Comparison of ENCODE assay signal across 31 cellular contexts in the genomic region with DNA sequence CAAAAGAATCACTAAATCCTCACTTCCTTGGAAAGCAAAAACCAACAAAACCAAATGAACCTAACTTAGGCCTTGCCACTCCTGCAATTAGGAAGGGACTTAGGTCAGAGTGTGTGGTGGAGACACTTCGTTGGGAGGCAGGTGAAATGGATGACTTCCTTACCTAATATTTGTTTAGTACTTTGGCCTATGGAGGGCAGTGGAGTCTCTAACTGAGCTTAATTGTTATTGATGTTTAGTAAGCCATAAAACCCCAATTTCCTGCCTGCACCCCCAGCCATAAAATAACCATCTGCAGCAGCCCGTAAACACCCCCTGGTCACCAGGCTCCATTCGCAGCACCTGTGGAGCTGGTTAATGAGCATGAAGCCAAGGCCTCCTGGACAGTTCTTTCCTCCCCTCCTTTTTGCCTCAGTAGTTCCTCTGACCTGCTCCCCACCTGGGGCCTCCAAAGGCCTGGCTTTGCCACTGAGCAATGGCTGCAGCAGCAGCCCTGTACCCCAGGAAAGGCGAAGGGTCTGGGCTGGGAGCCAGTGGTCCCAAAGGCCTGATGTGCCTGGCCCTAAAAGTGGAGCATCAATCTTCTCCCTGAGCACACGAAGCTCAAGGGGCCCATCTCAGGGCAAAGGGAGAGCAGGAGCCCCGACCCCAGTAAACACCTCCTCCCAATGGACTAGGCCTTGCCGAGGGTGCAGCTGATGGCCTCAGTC. TPM values are rescaled to one million over a fixed set of nuclear protein-coding genes. Genes with fewer than 3 reads are reported as not detected.
A peak's percentile ranks its signal among the peaks of the same experiment; 100 is the strongest.
DNase-seq lines count a peak whose midpoint lies in the region; ATAC-seq, FAIRE-seq and TF ChIP-seq lines count a peak whose summit lies in the region.
"Had no signal": no experiment of that assay in that cellular context is flagged by ENCODE, and none has a peak within 500 bp of the region (broad histone marks: within the 10 kb centered on the region; RNA-seq: fewer than 3 reads in every experiment).

No MANE protein-coding gene starts in this region.

- no peak for FAIRE-seq in kidney (lab: Jason Lieb, UNC)
- FAIRE-seq: colon, G401.6, HTR-8/SVneo had no signal

- DNase-seq in right atrium auricular region (ENCODE audit: low spot score) = peak; percentile 26
- no peak for DNase-seq in Right ventricle myocardium inferior (ENCODE audit: missing footprints)
- peak; percentile 28 to 85 for DNase-seq in NCI-H2081 (lab: John Stamatoyannopoulos, UW)
- peak; percentile 29 for DNase-seq in esophagus muscularis mucosa (ENCODE audit: extremely low spot score)
- peak; percentile 11 to 55 for DNase-seq in vagina (ENCODE audit: extremely low spot score in 2 of 2)
- no peak for DNase-seq in kidney
- DNase-seq in testis = no peak
- DNase-seq: ACHN; activated CD4-positive, alpha-beta T cell treated with anti-CD3 and anti-CD28 coated beads for 36 hours; activated naive CD4-positive, alpha-beta T cell treated with anti-CD3 and anti-CD28 coated beads, Interleukin-2, amount 10 ng/mL, durations not matched to agents 7 days and 5 days; amniotic stem cell; effector memory CD4-positive, alpha-beta T cell; erythroblast; foreskin keratinocyte; immature natural killer cell; left ventricle myocardium inferior; NCI-H2029 treated with DMSO at 0.1 percent for 48 hours; NCI-H446 treated with DMSO at 0.1 percent for 48 hours; right cardiac atrium; stimulated activated CD4-positive, alpha-beta T cell treated with anti-CD3 and anti-CD28 coated beads, Interleukin-4, amount 100 ng/mL, for 24 hours; stimulated activated naive CD4-positive, alpha-beta T cell treated with Interleukin-2 at 50 U/mL for 16 hours had no signal

- H3K9me3 ChIP-seq in right atrium auricular region (no peaks in the 10 kb centered on the region), esophagus muscularis mucosa (no peaks in the 10 kb centered on the region), vagina (no peaks in the 10 kb centered on the region), kidney (ENCODE audit: control insufficient read depth in 1 of 2, low read length in 2 of 2) (no peaks in the 10 kb centered on the region), testis (no peaks in the 10 kb centered on the region)
- H3K9me3 ChIP-seq: breast epithelium, left ventricle myocardium inferior had no signal

- H3K4me1 ChIP-seq in right atrium auricular region = no peaks in the 10 kb centered on the region
- H3K4me1 ChIP-seq in esophagus muscularis mucosa = no peaks in the 10 kb centered on the region
- no peaks in the 10 kb centered on the region for H3K4me1 ChIP-seq in vagina
- H3K4me1 ChIP-seq in kidney (ENCODE audit: control insufficient read depth in 1 of 2, insufficient read depth in 1 of 2, low read depth in 1 of 2, low read length in 2 of 2) = no peaks in the 10 kb centered on the region
- H3K4me1 ChIP-seq in testis = no peaks in the 10 kb centered on the region
- H3K4me1 ChIP-seq: breast epithelium, foreskin keratinocyte, left ventricle myocardium inferior, parathyroid adenoma had no signal

- ATAC-seq in Right ventricle myocardium inferior = no peak
- ATAC-seq in GM21619 (IDR thresholded peaks at IDR 0.05; ENCODE audit: unreplicated experiment) = no peak
- ATAC-seq: activated CD4-positive, alpha-beta T cell treated with anti-CD3 and anti-CD28 coated beads for 36 hours; foreskin keratinocyte; right cardiac atrium had no signal

- no peak overlapping the region for H3K27ac ChIP-seq in right atrium auricular region
- H3K27ac ChIP-seq in esophagus muscularis mucosa (replicated peaks in 1 of 4) = no peak overlapping the region
- no peak overlapping the region for H3K27ac ChIP-seq in vagina
- H3K27ac ChIP-seq in kidney (ENCODE audit: low read depth in 2 of 2, low read length in 2 of 2) = no peak overlapping the region
- no peak overlapping the region for H3K27ac ChIP-seq in testis
- H3K27ac ChIP-seq: breast epithelium, foreskin keratinocyte, hepatocyte, KMS-11, left ventricle myocardium inferior, parathyroid adenoma had no signal

- no peak for TF ChIP-seq CTCF in right atrium auricular region (IDR thresholded peaks at IDR 0.05)
- no peak for TF ChIP-seq CTCF in esophagus muscularis mucosa (IDR thresholded peaks at IDR 0.05)
- TF ChIP-seq CTCF in vagina (IDR thresholded peaks at IDR 0.05) = no peak
- no peak for TF ChIP-seq CTCF in kidney (IDR thresholded peaks at IDR 0.05; ENCODE audit: borderline replicate concordance, extremely low read depth, insufficient read depth)
- TF ChIP-seq CTCF in testis (IDR thresholded peaks at IDR 0.05) = no peak

- no peaks in the 10 kb centered on the region for H3K36me3 ChIP-seq in right atrium auricular region
- H3K36me3 ChIP-seq in esophagus muscularis mucosa = no peaks in the 10 kb centered on the region
- H3K36me3 ChIP-seq in vagina = no peaks in the 10 kb centered on the region
- no peaks in the 10 kb centered on the region for H3K36me3 ChIP-seq in kidney (ENCODE audit: control insufficient read depth in 1 of 2, insufficient read depth in 2 of 2, low read length in 2 of 2)
- H3K36me3 ChIP-seq in testis (ENCODE audit: low read depth, missing control alignments) = no peaks in the 10 kb centered on the region
- H3K36me3 ChIP-seq: breast epithelium, left ventricle myocardium inferior had no signal

- no peak overlapping the region for H3K9ac ChIP-seq in kidney (ENCODE audit: low read length in 2 of 2)
- H3K9ac ChIP-seq: KMS-11, parathyroid adenoma had no signal

- no peak for TF ChIP-seq EP300 in esophagus muscularis mucosa (IDR thresholded peaks at IDR 0.05)

- TF ChIP-seq POLR2A in esophagus muscularis mucosa (IDR thresholded peaks at IDR 0.05; ENCODE audit: low read depth) (no peak), vagina (IDR thresholded peaks at IDR 0.05) (no peak), testis (IDR thresholded peaks at IDR 0.05) (no peak)

- H3K27me3 ChIP-seq in right atrium auricular region = no peaks in the 10 kb centered on the region
- H3K27me3 ChIP-seq in esophagus muscularis mucosa = no peaks in the 10 kb centered on the region
- H3K27me3 ChIP-seq in vagina = no peaks in the 10 kb centered on the region
- H3K27me3 ChIP-seq in testis = no peaks in the 10 kb centered on the region
- H3K27me3 ChIP-seq: breast epithelium, hepatocyte had no signal

- intact Hi-C loops in Right ventricle myocardium inferior (cut with DNase I) (no loop called here), esophagus muscularis mucosa (cut with DNase I) (no loop called here), vagina (cut with DNase I) (no loop called here), kidney (cut with DNase I) (no loop called here), testis (cut with DNase I; ENCODE audit: low total_unique reads) (no loop called here)

- H3K4me3 ChIP-seq in right atrium auricular region (no peak overlapping the region), esophagus muscularis mucosa (no peak overlapping the region), vagina (no peak overlapping the region), kidney (ENCODE audit: low read length in 2 of 2) (no peak overlapping the region), testis (no peak overlapping the region)
- H3K4me3 ChIP-seq: breast epithelium, hepatocyte, left ventricle myocardium inferior had no signal

- 96% methylated on average over 3 of the region's 7 CpGs for WGBS in esophagus muscularis mucosa
- 78 to 83% methylated on average over 6 to 7 of the region's 7 CpGs for WGBS in testis, 2 donors

RNA-seq across cellular contexts. Expression of gene SYT13, which starts 15.6 kb away (rescaled TPM):
- total RNA-seq in right atrium auricular region (10 to 100 TPM in 1 of 2 donors, 1 to 10 TPM in 1; 9.9 to 11.4 TPM), Right ventricle myocardium inferior (7.0 TPM), esophagus muscularis mucosa (under 1 TPM in 3 of 4 donors, not detected in 1; 0.23 to 0.83 (median 0.42) TPM), vagina (1.2 TPM), kidney (6.8 TPM), testis (1 to 10 TPM in 1 of 2 donors, under 1 TPM in 1; 0.68 to 1.4 TPM)
- polyA plus RNA-seq in kidney (ENCODE audit: insufficient read depth, low read depth, low replicate concordance) (16.4 TPM), testis (ENCODE audit: insufficient read depth, low read depth, low replicate concordance) (3.3 TPM)
- total RNA-seq: activated CD4-positive, alpha-beta T cell treated with anti-CD3 and anti-CD28 coated beads for 36 hours; activated T-helper 1 cell treated with anti-CD3 and anti-CD28 coated beads, Interleukin-12 subunit alpha, Interleukin-12 subunit beta, Interleukin-2, Interleukin-4 antibody, amounts not matched to agents 30 ng/mL and 10 ng/mL and 1 ng/mL, durations not matched to agents 14 hours and 24 hours and 36 hours; foreskin keratinocyte had no signal
- polyA plus RNA-seq: CD14-positive monocyte, foreskin keratinocyte, immature natural killer cell had no signal

Comparison
In these comparisons a context has a peak if more than half of its experiments do, and no peak if none do; other contexts are left out.
1. DNase-seq: peak in right atrium auricular region (single experiment), NCI-H2081 (2 of 2), esophagus muscularis mucosa (single experiment) and vagina (2 of 2); none in Right ventricle myocardium inferior (single experiment), kidney (single experiment) and testis (single experiment).